16 cellular contexts compared by ENCODE assay signal in the genomic region with DNA sequence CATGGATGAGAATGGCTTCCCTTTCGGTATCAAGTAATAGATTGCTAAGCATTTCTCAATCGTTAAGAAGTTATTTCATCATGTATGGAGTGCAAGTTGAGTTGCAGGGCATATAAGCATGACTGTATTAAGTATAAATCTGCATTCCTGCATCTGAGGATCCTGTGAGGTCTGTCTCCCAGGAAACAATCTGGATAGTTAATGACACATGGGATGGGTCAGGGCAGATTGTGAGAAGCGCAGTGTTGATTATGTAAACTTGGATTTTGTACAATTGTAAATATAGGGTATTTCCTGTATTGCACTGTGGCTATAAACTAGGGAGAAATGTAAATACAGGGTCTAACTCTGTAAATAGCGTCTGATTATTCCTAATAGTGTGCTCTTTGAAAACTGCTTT.
DNase-seq lines count a peak whose midpoint lies in the region; TF ChIP-seq lines count a peak whose summit lies in the region.
"Had no signal": no experiment of that assay in that cellular context is flagged by ENCODE, and none has a peak within 500 bp of the region (broad histone marks: within the 10 kb centered on the region; RNA-seq: fewer than 3 reads in every experiment).

No MANE protein-coding gene starts in this region.

- H3K79me2 ChIP-seq in fibroblast of lung (ENCODE audit: control insufficient read depth, insufficient read depth, low read length): no peaks in the 10 kb centered on the region

- intact Hi-C loops in uterus (cut with DNase I; ENCODE audit: low total_unique reads): no loop called here

- DNase-seq in HPDE6-E6E7 (ENCODE audit: extremely low spot score) (peak; percentile 1), amniotic epithelial cell (ENCODE audit: low read depth) (peak; percentile 96), fibroblast of lung (ENCODE audit: low read depth in 2 of 2) (peak; percentile 75 to 78), renal cortical epithelial cell (ENCODE audit: low read depth) (peak; percentile 24), amygdala (lab: John Stamatoyannopoulos, UW) (no peak), NCI-H2107 (lab: John Stamatoyannopoulos, UW) (no peak), uterus (no peak), NCI-H1694 (lab: John Stamatoyannopoulos, UW) (no peak)
- DNase-seq: activated CD4-positive, alpha-beta T cell treated with anti-CD3 and anti-CD28 coated beads, Interleukin-2, amount 50 U/mL, for 1 hour; activated naive CD4-positive, alpha-beta T cell; body of pancreas; esophagus squamous epithelium; hypothalamus; NCI-H526 treated with DMSO at 0.1 percent for 48 hours; occipital lobe; PC-9 had no signal

- TF ChIP-seq CTCF in fibroblast of lung (conservative IDR thresholded peaks at IDR 0.05 in 1 of 2, IDR thresholded peaks at IDR 0.05 in 1 of 2; ENCODE audit: low read depth in 1 of 2, low read length in 2 of 2) (no peak), uterus (IDR thresholded peaks at IDR 0.05) (no peak)

- no peak overlapping the region for H3K9ac ChIP-seq in fibroblast of lung (ENCODE audit: insufficient read depth, low read length)

- TF ChIP-seq POLR2A in uterus (IDR thresholded peaks at IDR 0.05): no peak

- no peaks in the 10 kb centered on the region for H3K9me3 ChIP-seq in fibroblast of lung (ENCODE audit: control insufficient read depth, insufficient read depth, low read depth, low read length)
- peaks cover 0 to 5% of the 10 kb centered on the region in 2 donors for H3K9me3 ChIP-seq in uterus
- H3K9me3 ChIP-seq: body of pancreas, esophagus squamous epithelium had no signal

- no peak overlapping the region for H2AFZ ChIP-seq in fibroblast of lung (ENCODE audit: low read length)
- H2AFZ ChIP-seq: PC-9 had no signal

- no peak overlapping the region for H3K4me2 ChIP-seq in fibroblast of lung (ENCODE audit: extremely low read depth, insufficient read depth, low read length)
- H3K4me2 ChIP-seq: PC-9 had no signal

- H3K4me1 ChIP-seq in fibroblast of lung (ENCODE audit: control insufficient read depth, extremely low read depth, insufficient read depth, low read length) (peaks cover 2% of the 10 kb centered on the region), uterus (peaks cover 11 to 18% of the 10 kb centered on the region in 2 donors)

- no peak overlapping the region for H3K4me3 ChIP-seq in fibroblast of lung (replicated peaks in 1 of 4; ENCODE audit: control extremely low read depth in 1 of 4, insufficient read depth in 1 of 4, low read depth in 3 of 4, low read length in 4 of 4)
- H3K4me3 ChIP-seq in uterus: no peak overlapping the region
- H3K4me3 ChIP-seq: body of pancreas, esophagus squamous epithelium, PC-9 had no signal

- H3K27me3 ChIP-seq in fibroblast of lung (ENCODE audit: control insufficient read depth, insufficient read depth, low read length) (no peaks in the 10 kb centered on the region), uterus (no peaks in the 10 kb centered on the region)
- H3K27me3 ChIP-seq: body of pancreas, esophagus squamous epithelium had no signal

- H4K20me1 ChIP-seq in fibroblast of lung (ENCODE audit: control insufficient read depth, extremely low read depth, insufficient read depth, low read length): no peaks in the 10 kb centered on the region

- H3K36me3 ChIP-seq in fibroblast of lung (ENCODE audit: control insufficient read depth, insufficient read depth, low read length) (no peaks in the 10 kb centered on the region), uterus (no peaks in the 10 kb centered on the region)
- H3K36me3 ChIP-seq: esophagus squamous epithelium had no signal

- H3K27ac ChIP-seq in fibroblast of lung (ENCODE audit: insufficient read depth, low read length) (no peak overlapping the region), uterus (no peak overlapping the region)
- H3K27ac ChIP-seq: body of pancreas, PC-9 had no signal

Comparison
In these comparisons a context has a peak if more than half of its experiments do, and no peak if none do; other contexts are left out.
1. DNase-seq: peak in HPDE6-E6E7 (single experiment), amniotic epithelial cell (single experiment), fibroblast of lung (2 of 2) and renal cortical epithelial cell (single experiment); none in amygdala (0 of 56), NCI-H2107 (single experiment), uterus (0 of 2) and NCI-H1694 (single experiment).